ENCODE assay signal across 10 cellular contexts in the genomic region with DNA sequence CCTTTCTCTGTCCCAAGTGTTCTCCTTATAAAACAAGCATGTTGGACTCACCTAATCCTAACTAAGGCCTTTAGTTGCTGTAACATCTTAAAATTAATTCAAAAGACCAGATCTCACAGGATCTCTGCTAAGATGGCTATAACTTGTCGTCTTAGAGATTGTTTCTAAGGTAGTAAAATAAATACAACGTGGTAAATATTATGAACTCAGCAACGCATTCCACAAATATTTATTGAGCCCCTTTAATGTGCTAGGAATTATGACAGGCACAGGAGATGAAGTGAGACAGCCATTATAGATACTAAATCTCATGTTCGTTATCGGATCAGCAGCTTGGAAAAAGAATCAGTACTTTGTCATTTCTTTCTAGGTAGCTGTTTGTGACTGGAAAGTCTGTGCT. TPM values are rescaled to one million over a fixed set of nuclear protein-coding genes. Genes with fewer than 3 reads are reported as not detected.
DNase-seq lines count a peak whose midpoint lies in the region; ATAC-seq lines count a peak whose summit lies in the region.
"Had no signal": no experiment of that assay in that cellular context is flagged by ENCODE, and none has a peak within 500 bp of the region (broad histone marks: within the 10 kb centered on the region; RNA-seq: fewer than 3 reads in every experiment).

No MANE protein-coding gene starts in this region.

- no peaks in the 10 kb centered on the region for H3K27me3 ChIP-seq in BLaER1
- H3K27me3 ChIP-seq: foreskin keratinocyte had no signal

- H3K27ac ChIP-seq in BLaER1 (peak overlapping the region; percentile 87), angular gyrus (ENCODE audit: low read depth, low read length) (peak overlapping the region; percentile 9)
- H3K27ac ChIP-seq: foreskin keratinocyte had no signal

- peak overlapping the region; percentile 35; the same call in 1 of the 2 replicates for H3K4me3 ChIP-seq in BLaER1

- peak in 1 of 10 donors; percentile 5 for DNase-seq in naive thymus-derived CD8-positive, alpha-beta T cell
- no peak for DNase-seq in activated CD8-positive, alpha-beta memory T cell treated with anti-CD3 and anti-CD28 coated beads for 24 hours
- DNase-seq in head of caudate nucleus (no peak), NCI-H510A treated with DMSO at 0.1 percent for 48 hours (lab: John Stamatoyannopoulos, UW) (no peak)
- DNase-seq: NCI-H524 had no signal

- ATAC-seq in GM21723 (IDR thresholded peaks at IDR 0.05; ENCODE audit: unreplicated experiment) = peak; percentile 12
- peak in 1 of 2 donors; percentile 29 for ATAC-seq in naive thymus-derived CD8-positive, alpha-beta T cell
- no peak for ATAC-seq in GM21526 (IDR thresholded peaks at IDR 0.05; ENCODE audit: low FRiP score, unreplicated experiment)
- ATAC-seq: foreskin keratinocyte had no signal

- H3K4me3 Mint-ChIP-seq in naive thymus-derived CD8-positive, alpha-beta T cell = peak overlapping the region; percentile 46 to 84 (median 76)

- H3K36me3 Mint-ChIP-seq in naive thymus-derived CD8-positive, alpha-beta T cell = no peaks in the 10 kb centered on the region

- H3K9ac ChIP-seq in BLaER1 = peak overlapping the region; percentile 68

- peak overlapping the region; percentile 91 to 99 (median 95) for H3K27ac Mint-ChIP-seq in naive thymus-derived CD8-positive, alpha-beta T cell

- no peaks in the 10 kb centered on the region for H3K27me3 Mint-ChIP-seq in naive thymus-derived CD8-positive, alpha-beta T cell

- POLR2A ChIA-PET in naive thymus-derived CD8-positive, alpha-beta T cell (lab: Charles Lee) = interaction anchor here (0.8 to 6.4 kb wide), 9 partner anchors 10 to 95 kb away, joined by 3 to 52 read pairs (median 4); a partner anchor contains a TSS

- H3K4me2 ChIP-seq in BLaER1 = peak overlapping the region; percentile 83

- peaks cover 48 to 82% (median 78%) of the 10 kb centered on the region in 4 donors for H3K4me1 Mint-ChIP-seq in naive thymus-derived CD8-positive, alpha-beta T cell

- H3K9me3 ChIP-seq in BLaER1 = no peaks in the 10 kb centered on the region

- no peaks in the 10 kb centered on the region for H3K36me3 ChIP-seq in BLaER1

- intact Hi-C loops in head of caudate nucleus (cut with DNase I) = no loop called here

- peaks cover 0 to 10% (median 0%) of the 10 kb centered on the region in 9 donors for H3K9me3 Mint-ChIP-seq in naive thymus-derived CD8-positive, alpha-beta T cell

- peaks cover 60% of the 10 kb centered on the region for H3K4me1 ChIP-seq in BLaER1
- H3K4me1 ChIP-seq: foreskin keratinocyte had no signal

- no peaks in the 10 kb centered on the region for H4K20me1 ChIP-seq in BLaER1

RNA-seq across cellular contexts. Expression of a gene that starts 20.8 kb away (rescaled TPM):
- 10 to 100 TPM; 47.4 to 48.9 TPM for total RNA-seq in naive thymus-derived CD8-positive, alpha-beta T cell
- 10 to 100 TPM; 45.5 to 63.5 (median 57.7) TPM for polyA plus RNA-seq in naive thymus-derived CD8-positive, alpha-beta T cell

RNA-seq across cellular contexts. Expression of a gene that starts 56.6 kb away (rescaled TPM):
- 10 to 100 TPM; 28.9 to 31.7 TPM for total RNA-seq in naive thymus-derived CD8-positive, alpha-beta T cell
- polyA plus RNA-seq in naive thymus-derived CD8-positive, alpha-beta T cell = 10 to 100 TPM; 14.3 to 35.0 (median 30.6) TPM
